Comparison of ENCODE assay signal across 18 cellular contexts in genomic region chr20:25437153-25437581, GRCh38. TPM values are rescaled to one million over a fixed set of nuclear protein-coding genes. Genes with fewer than 3 reads are reported as not detected.
A peak's percentile ranks its signal among the peaks of the same experiment; 100 is the strongest.
DNase-seq lines count a peak whose midpoint lies in the region; ATAC-seq and TF ChIP-seq lines count a peak whose summit lies in the region.
"Had no signal": no experiment of that assay in that cellular context is flagged by ENCODE, and none has a peak within 500 bp of the region (broad histone marks: within the 10 kb centered on the region; RNA-seq: fewer than 3 reads in every experiment).

No MANE protein-coding gene starts in this region.

- H3K27ac ChIP-seq in HUES48 (ENCODE audit: low read depth, low read length) (peak overlapping the region; percentile 79), uterus (no peak overlapping the region)
- H3K27ac ChIP-seq: epithelial cell of prostate had no signal

- no peaks in the 10 kb centered on the region for H3K9me3 ChIP-seq in HUES48 (ENCODE audit: control insufficient read depth, insufficient read depth, low read length)
- H3K9me3 ChIP-seq in uterus: no peaks in the 10 kb centered on the region

- TF ChIP-seq POLR2A in uterus (IDR thresholded peaks at IDR 0.05): no peak

- TF ChIP-seq CTCF in uterus (IDR thresholded peaks at IDR 0.05): no peak

- H3K36me3 Mint-ChIP-seq in activated naive CD8-positive, alpha-beta T cell treated with anti-CD3 and anti-CD28 coated beads for 36 hours: peaks cover 34% of the 10 kb centered on the region

- H3K4me3 ChIP-seq in HUES48 (ENCODE audit: low read depth, low read length) (no peak overlapping the region), uterus (no peak overlapping the region)

- no peaks in the 10 kb centered on the region for H3K27me3 Mint-ChIP-seq in activated naive CD8-positive, alpha-beta T cell treated with anti-CD3 and anti-CD28 coated beads for 36 hours
- H3K27me3 Mint-ChIP-seq: activated naive CD8-positive, alpha-beta T cell had no signal

- H3K4me1 ChIP-seq in HUES48 (ENCODE audit: control insufficient read depth, insufficient read depth, low read length): peaks cover 15% of the 10 kb centered on the region
- H3K4me1 ChIP-seq in uterus: no peaks in the 10 kb centered on the region

- no peak overlapping the region for H3K27ac Mint-ChIP-seq in activated naive CD8-positive, alpha-beta T cell treated with anti-CD3 and anti-CD28 coated beads for 36 hours
- H3K27ac Mint-ChIP-seq: activated naive CD8-positive, alpha-beta T cell; CD14-positive monocyte had no signal

- ATAC-seq in HG02759 (IDR thresholded peaks at IDR 0.05; ENCODE audit: unreplicated experiment) (no peak), HG02973 (IDR thresholded peaks at IDR 0.05; ENCODE audit: unreplicated experiment) (no peak)
- ATAC-seq: activated CD4-positive, CD25-positive, alpha-beta regulatory T cell treated with anti-CD3 and anti-CD28 coated beads, Interleukin-2, amount 50 U/mL, for 24 hours had no signal

- no peaks in the 10 kb centered on the region for H3K4me1 Mint-ChIP-seq in activated naive CD8-positive, alpha-beta T cell treated with anti-CD3 and anti-CD28 coated beads for 36 hours

- H3K4me3 Mint-ChIP-seq in activated naive CD8-positive, alpha-beta T cell treated with anti-CD3 and anti-CD28 coated beads for 36 hours: no peak overlapping the region
- H3K4me3 Mint-ChIP-seq: activated naive CD8-positive, alpha-beta T cell; CD14-positive monocyte had no signal

- peak overlapping the region; percentile 31; the same call in 1 of the 2 replicates for H3K9ac ChIP-seq in HUES48 (ENCODE audit: low read depth, low read length)

- H3K36me3 ChIP-seq in HUES48 (ENCODE audit: control insufficient read depth, insufficient read depth, low read length) (peaks cover 67% of the 10 kb centered on the region), uterus (no peaks in the 10 kb centered on the region)

- H3K27me3 ChIP-seq in HUES48 (ENCODE audit: control insufficient read depth, insufficient read depth, low read length) (no peaks in the 10 kb centered on the region), uterus (no peaks in the 10 kb centered on the region)

- no peaks in the 10 kb centered on the region for H3K9me3 Mint-ChIP-seq in activated naive CD8-positive, alpha-beta T cell treated with anti-CD3 and anti-CD28 coated beads for 36 hours
- H3K9me3 Mint-ChIP-seq: CD14-positive monocyte had no signal

- intact Hi-C loops in uterus (cut with DNase I; ENCODE audit: low total_unique reads): no loop called here

- DNase-seq in ecto neural progenitor cell (ENCODE audit: low spot score) (peak; percentile 46), iPS-NIHi11 (ENCODE audit: low spot score) (peak; percentile 68), renal cortical epithelial cell (ENCODE audit: low read depth) (peak; percentile 33), uterus (no peak)
- no peak for DNase-seq in activated naive CD8-positive, alpha-beta T cell treated with anti-CD3 and anti-CD28 coated beads for 36 hours
- DNase-seq: activated CD8-positive, alpha-beta memory T cell treated with anti-CD3 and anti-CD28 coated beads, Interleukin-2, amount 50 U/mL, for 48 hours; KG1; NCI-H146; NCI-H526; stimulated activated naive CD4-positive, alpha-beta T cell; T-helper 1 cell had no signal

RNA-seq across cellular contexts. Expression of gene GINS1, which starts 29.7 kb away (rescaled TPM):
- total RNA-seq in renal cortical epithelial cell (6.1 and 25.4 TPM in 2 replicates), uterus (10 to 100 TPM in 1 of 4 donors, 1 to 10 TPM in 1, not detected in 2; 1.3 to 14.3 TPM)
- 10 to 100 TPM; 33.9 to 34.1 TPM for total RNA-seq in activated naive CD8-positive, alpha-beta T cell treated with anti-CD3 and anti-CD28 coated beads for 36 hours

RNA-seq across cellular contexts. Expression of gene ABHD12, which starts 46.5 kb away (rescaled TPM):
- total RNA-seq in renal cortical epithelial cell (35.9 and 68.7 TPM in 2 replicates), uterus (10 to 100 TPM in 3 of 4 donors, 1 to 10 TPM in 1; 10.0 to 47.6 (median 36.3) TPM)
- 10 to 100 TPM; 18.1 to 18.4 TPM for total RNA-seq in activated naive CD8-positive, alpha-beta T cell treated with anti-CD3 and anti-CD28 coated beads for 36 hours

Comparison
In these comparisons a context has a peak if more than half of its experiments do, and no peak if none do; other contexts are left out.
1. DNase-seq: peak in ecto neural progenitor cell (single experiment), iPS-NIHi11 (single experiment) and renal cortical epithelial cell (single experiment); none in activated naive CD8-positive, alpha-beta T cell treated with anti-CD3 and anti-CD28 coated beads for 36 hours (single experiment) and uterus (0 of 2).